13 cellular contexts compared by ENCODE assay signal in the genomic region with DNA sequence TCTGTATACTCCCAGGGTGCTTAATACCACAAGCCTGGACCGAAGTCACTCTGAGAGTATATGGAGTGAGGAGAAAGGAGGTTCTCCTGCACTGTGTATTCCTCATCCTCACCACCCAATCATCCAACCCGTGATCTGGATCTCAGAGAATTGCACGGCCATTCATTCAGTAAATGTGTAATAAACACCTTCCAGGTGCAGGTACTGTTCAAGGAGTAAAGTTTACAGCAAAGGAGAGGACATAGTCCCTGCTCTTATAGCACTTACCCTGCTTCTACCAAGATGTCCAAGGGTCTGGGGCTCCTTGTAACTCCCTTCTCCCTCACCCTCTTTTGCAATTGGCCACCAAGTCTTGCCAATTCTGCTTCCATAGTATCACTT.
DNase-seq lines count a peak whose midpoint lies in the region; ATAC-seq and TF ChIP-seq lines count a peak whose summit lies in the region.
"Had no signal": no experiment of that assay in that cellular context is flagged by ENCODE, and none has a peak within 500 bp of the region (broad histone marks: within the 10 kb centered on the region; RNA-seq: fewer than 3 reads in every experiment).

No MANE protein-coding gene starts in this region.

- BruUV-seq in mammary epithelial cell (replicated peaks; lab: Mats Ljungman, UMichigan) = no TSS peak

- dilution Hi-C loops in mammary epithelial cell (cut with HindIII; ENCODE audit: low sequenced_read_pairs) = no loop called here

- H3K36me3 ChIP-seq in mammary epithelial cell (ENCODE audit: insufficient read depth, low read length) = no peaks in the 10 kb centered on the region
- no peaks in the 10 kb centered on the region for H3K36me3 ChIP-seq in effector memory CD4-positive, alpha-beta T cell (ENCODE audit: control insufficient read depth, insufficient read depth, low read length)
- H3K36me3 ChIP-seq: right lobe of liver, suprapubic skin had no signal

- H3K27ac ChIP-seq in mammary epithelial cell (ENCODE audit: insufficient read depth, low read depth, low read length) = peak overlapping the region; percentile 66
- H3K27ac ChIP-seq in effector memory CD4-positive, alpha-beta T cell (ENCODE audit: insufficient read depth, low read length, poor library complexity, severe bottlenecking) = no peak overlapping the region
- H3K27ac ChIP-seq: right lobe of liver had no signal

- H2AFZ ChIP-seq in mammary epithelial cell (ENCODE audit: low read depth, low read length) = no peak overlapping the region

- H3K27ac Mint-ChIP-seq in stimulated activated naive CD8-positive, alpha-beta T cell treated with anti-CD3 and anti-CD28 coated beads, Interleukin-15, amount 100 ng/mL, for 72 hours = peak overlapping the region in 1 of 2 donors; percentile 12
- peak overlapping the region; percentile 54 to 64 (median 58) for H3K27ac Mint-ChIP-seq in nephron
- H3K27ac Mint-ChIP-seq in activated T-cell treated with anti-CD3 and anti-CD28 coated beads, Interleukin-2, amount 50 U/mL, for 72 hours = no peak overlapping the region

- TF ChIP-seq CTCF in mammary epithelial cell (conservative IDR thresholded peaks at IDR 0.05 in 1 of 2, IDR thresholded peaks at IDR 0.05 in 1 of 2; ENCODE audit: extremely low read depth in 1 of 2, insufficient read depth in 1 of 2, low read depth in 1 of 2, low read length in 2 of 2) (no peak), nephron (IDR thresholded peaks at IDR 0.05; ENCODE audit: unreplicated experiment in 3 of 3) (no peak)

- H3K4me3 ChIP-seq in mammary epithelial cell (replicated peaks in 1 of 3; ENCODE audit: insufficient read depth in 1 of 3, low read depth in 2 of 3, low read length in 3 of 3) = no peak overlapping the region
- no peak overlapping the region for H3K4me3 ChIP-seq in effector memory CD4-positive, alpha-beta T cell (ENCODE audit: insufficient read depth, low read depth, low read length, poor library complexity, severe bottlenecking)
- H3K4me3 ChIP-seq: right lobe of liver, suprapubic skin had no signal

- peak overlapping the region; percentile 1 to 9 for H3K4me3 Mint-ChIP-seq in stimulated activated naive CD8-positive, alpha-beta T cell treated with anti-CD3 and anti-CD28 coated beads, Interleukin-15, amount 100 ng/mL, for 72 hours
- H3K4me3 Mint-ChIP-seq in nephron = no peak overlapping the region
- H3K4me3 Mint-ChIP-seq in activated T-cell treated with anti-CD3 and anti-CD28 coated beads, Interleukin-2, amount 50 U/mL, for 72 hours = peak overlapping the region in 1 of 2 donors; percentile 0

- no peak for DNase-seq in stimulated activated naive CD8-positive, alpha-beta T cell treated with anti-CD3 and anti-CD28 coated beads, Interleukin-15, amount 100 ng/mL, for 72 hours
- no peak for DNase-seq in stimulated activated naive CD8-positive, alpha-beta T cell treated with anti-CD3 and anti-CD28 coated beads, Interleukin-15, Interleukin-2, amounts not matched to agents 100 U/mL and 50 U/mL, for 24 hours
- no peak for DNase-seq in mammary epithelial cell
- no peak for DNase-seq in effector memory CD4-positive, alpha-beta T cell
- no peak for DNase-seq in activated T-cell treated with anti-CD3 and anti-CD28 coated beads, Interleukin-2, amount 50 U/mL, for 72 hours
- DNase-seq: hippocampal formation, kidney, right lobe of liver, SHP77 had no signal

- no peaks in the 10 kb centered on the region for H3K79me2 ChIP-seq in mammary epithelial cell (ENCODE audit: insufficient read depth, low read length)

- H3K4me1 ChIP-seq in mammary epithelial cell (ENCODE audit: insufficient read depth, low read length) = peaks cover 30% of the 10 kb centered on the region
- no peaks in the 10 kb centered on the region for H3K4me1 ChIP-seq in effector memory CD4-positive, alpha-beta T cell (ENCODE audit: control insufficient read depth, insufficient read depth, low read length, poor library complexity, severe bottlenecking)
- H3K4me1 ChIP-seq: right lobe of liver had no signal

- intact Hi-C loops in mammary epithelial cell (cut with micrococcal nuclease) = no loop called here

- H3K9ac ChIP-seq in mammary epithelial cell (ENCODE audit: insufficient read depth, low read length) = no peak overlapping the region

- H3K27me3 ChIP-seq in mammary epithelial cell (ENCODE audit: insufficient read depth, low read length) = no peaks in the 10 kb centered on the region
- H3K27me3 ChIP-seq in effector memory CD4-positive, alpha-beta T cell (replicated peaks; ENCODE audit: control insufficient read depth, insufficient read depth, low read length, poor library complexity, severe bottlenecking) = no peaks in the 10 kb centered on the region
- H3K27me3 ChIP-seq: right lobe of liver, suprapubic skin had no signal

- 100% methylated on average over 3 of the region's 3 CpGs for WGBS in mammary epithelial cell (ENCODE audit: low coverage, missing lambda C conversion rate)

- H3K9me3 Mint-ChIP-seq in stimulated activated naive CD8-positive, alpha-beta T cell treated with anti-CD3 and anti-CD28 coated beads, Interleukin-15, amount 100 ng/mL, for 72 hours = no peaks in the 10 kb centered on the region
- H3K9me3 Mint-ChIP-seq in nephron = no peaks in the 10 kb centered on the region
- H3K9me3 Mint-ChIP-seq in activated T-cell treated with anti-CD3 and anti-CD28 coated beads, Interleukin-2, amount 50 U/mL, for 72 hours = no peaks in the 10 kb centered on the region

- ATAC-seq in stimulated activated naive CD8-positive, alpha-beta T cell treated with anti-CD3 and anti-CD28 coated beads, Interleukin-15, amount 100 ng/mL, for 72 hours = no peak
- ATAC-seq in stimulated activated naive CD8-positive, alpha-beta T cell treated with anti-CD3 and anti-CD28 coated beads, Interleukin-15, Interleukin-2, amounts not matched to agents 100 U/mL and 50 U/mL, for 24 hours = no peak
- ATAC-seq in GM21528 (IDR thresholded peaks at IDR 0.05; ENCODE audit: low FRiP score, unreplicated experiment) (no peak), HG02759 (IDR thresholded peaks at IDR 0.05; ENCODE audit: unreplicated experiment) (no peak)
- no peak for ATAC-seq in activated T-cell treated with anti-CD3 and anti-CD28 coated beads, Interleukin-2, amount 50 U/mL, for 72 hours (replicated peaks in 1 of 2)

- H3K4me1 Mint-ChIP-seq in stimulated activated naive CD8-positive, alpha-beta T cell treated with anti-CD3 and anti-CD28 coated beads, Interleukin-15, amount 100 ng/mL, for 72 hours = peaks cover 33% of the 10 kb centered on the region
- peaks cover 24% of the 10 kb centered on the region for H3K4me1 Mint-ChIP-seq in nephron
- peaks cover 33% of the 10 kb centered on the region for H3K4me1 Mint-ChIP-seq in activated T-cell treated with anti-CD3 and anti-CD28 coated beads, Interleukin-2, amount 50 U/mL, for 72 hours (ENCODE audit: low read depth)

- in situ Hi-C loops in mammary epithelial cell (cut with MboI; ENCODE audit: low sequenced_read_pairs in 2 of 2) = no loop called here

- CTCF ChIA-PET in mammary epithelial cell (lab: Charles Lee; ENCODE audit: low non-redundant PET) = no interaction called here

- H3K4me2 ChIP-seq in mammary epithelial cell (ENCODE audit: insufficient read depth, low read depth, low read length) = no peak overlapping the region

- H4K20me1 ChIP-seq in mammary epithelial cell (ENCODE audit: insufficient read depth, low read length) = no peaks in the 10 kb centered on the region

- H3K36me3 Mint-ChIP-seq in nephron (ENCODE audit: low read depth) = no peaks in the 10 kb centered on the region
- H3K36me3 Mint-ChIP-seq in activated T-cell treated with anti-CD3 and anti-CD28 coated beads, Interleukin-2, amount 50 U/mL, for 72 hours (ENCODE audit: insufficient read depth in 2 of 2) = no peaks in the 10 kb centered on the region

- no peaks in the 10 kb centered on the region for H3K27me3 Mint-ChIP-seq in stimulated activated naive CD8-positive, alpha-beta T cell treated with anti-CD3 and anti-CD28 coated beads, Interleukin-15, amount 100 ng/mL, for 72 hours
- H3K27me3 Mint-ChIP-seq in nephron (ENCODE audit: low read depth) = peaks cover 6% of the 10 kb centered on the region
- H3K27me3 Mint-ChIP-seq in activated T-cell treated with anti-CD3 and anti-CD28 coated beads, Interleukin-2, amount 50 U/mL, for 72 hours (ENCODE audit: low read depth) = no peaks in the 10 kb centered on the region

- H3K9me3 ChIP-seq in mammary epithelial cell (replicated peaks; ENCODE audit: insufficient read depth, low read length) = no peaks in the 10 kb centered on the region
- no peaks in the 10 kb centered on the region for H3K9me3 ChIP-seq in effector memory CD4-positive, alpha-beta T cell (ENCODE audit: control insufficient read depth, low read length)
- H3K9me3 ChIP-seq: right lobe of liver, suprapubic skin had no signal

Comparison
In these comparisons a context has a peak if more than half of its experiments do, and no peak if none do; other contexts are left out.
1. H3K4me3 Mint-ChIP-seq: peak in stimulated activated naive CD8-positive, alpha-beta T cell treated with anti-CD3 and anti-CD28 coated beads, Interleukin-15, amount 100 ng/mL, for 72 hours (2 of 2); none in nephron (0 of 3).